Comparison of ENCODE assay signal across 9 cellular contexts in the genomic region with DNA sequence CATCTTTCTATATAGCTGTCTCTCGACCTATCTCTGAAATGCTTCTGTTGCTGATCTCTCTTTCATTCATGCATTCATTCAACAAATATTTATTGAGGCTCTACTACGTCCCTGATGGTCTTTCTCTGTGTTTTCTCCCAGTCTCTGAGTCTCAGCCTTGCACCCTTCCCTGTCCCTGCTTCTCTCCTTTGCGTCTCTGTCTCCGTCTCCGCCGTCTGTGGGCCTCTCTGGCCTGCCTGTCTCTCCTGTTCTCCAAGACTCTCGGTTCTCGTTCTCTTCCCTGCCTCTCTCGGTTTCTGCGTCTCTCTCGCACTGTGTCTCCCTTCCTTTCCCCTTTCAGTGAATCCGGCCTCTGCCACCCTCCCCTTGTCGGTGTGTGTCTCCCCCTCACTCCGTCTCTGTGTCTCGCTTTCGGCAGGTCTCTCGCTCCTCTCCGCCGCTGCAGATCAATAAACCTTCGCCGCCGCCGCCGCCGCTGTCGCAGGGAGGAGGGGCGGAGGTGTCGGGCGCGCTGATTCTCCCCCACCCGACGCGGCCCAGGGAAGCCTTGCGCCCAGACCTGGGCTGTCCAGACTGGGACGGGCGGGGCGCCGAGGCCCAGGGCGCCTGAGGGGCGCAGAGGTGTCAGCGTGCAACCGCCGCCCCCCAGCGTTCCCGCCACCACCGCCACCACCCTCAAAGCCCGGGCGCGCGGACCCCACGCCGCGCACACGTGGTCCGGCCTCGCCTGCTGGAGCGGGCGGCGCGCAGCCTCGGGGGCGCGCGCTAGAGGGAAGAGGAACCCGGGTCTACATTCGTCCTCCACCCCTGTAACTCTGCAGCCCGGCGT. TPM values are rescaled to one million over a fixed set of nuclear protein-coding genes. Genes with fewer than 3 reads are reported as not detected.
DNase-seq lines count a peak whose midpoint lies in the region; TF ChIP-seq lines count a peak whose summit lies in the region.
"Had no signal": no experiment of that assay in that cellular context is flagged by ENCODE, and none has a peak within 500 bp of the region (broad histone marks: within the 10 kb centered on the region; RNA-seq: fewer than 3 reads in every experiment).

No MANE protein-coding gene starts in this region.

- BruUV-seq in PC-9 (replicated peaks; lab: Mats Ljungman, UMichigan) = no TSS peak

- 2 to 5% (median 2%) methylated on average over 35 to 68 of the region's 68 CpGs for WGBS in spleen, 5 donors

- no peaks in the 10 kb centered on the region for H4K20me1 ChIP-seq in PC-9 (ENCODE audit: insufficient read depth)

- H3K4me1 ChIP-seq in PC-9 (replicated peaks; ENCODE audit: insufficient read depth) = peaks cover 69% of the 10 kb centered on the region
- H3K4me1 ChIP-seq in spleen = peaks cover 58 to 83% (median 75%) of the 10 kb centered on the region in 6 donors

- H3K27me3 ChIP-seq in PC-9 (ENCODE audit: insufficient read depth, low read depth) = peaks cover 35% of the 10 kb centered on the region
- peaks cover 24 to 66% (median 58%) of the 10 kb centered on the region in 7 donors for H3K27me3 ChIP-seq in spleen (replicated peaks in 1 of 7)

- no peak for TF ChIP-seq POLR2A in spleen (IDR thresholded peaks at IDR 0.05)

- peak; percentile 63 for DNase-seq in NCI-H82 (lab: John Stamatoyannopoulos, UW)
- no peak for DNase-seq in NCI-H82 treated with DMSO at 0.1 percent for 48 hours (lab: John Stamatoyannopoulos, UW; ENCODE audit: unreplicated experiment)
- peak in 1 of 2 experiments; percentile 30 for DNase-seq in PC-9
- DNase-seq in epithelial cell of prostate (ENCODE audit: low read depth, low spot score) = no peak
- DNase-seq in spleen = peak; percentile 78
- DNase-seq in NCI-H446 (lab: John Stamatoyannopoulos, UW) = no peak
- DNase-seq in hepatic stellate cell (ENCODE audit: low spot score) = no peak
- DNase-seq in posterior vena cava (ENCODE audit: low spot score) = no peak

- no peak overlapping the region for H2AFZ ChIP-seq in PC-9

- H3F3A ChIP-seq in PC-9 (ENCODE audit: insufficient read depth, low read depth) = peaks cover 41% of the 10 kb centered on the region; the same call in 1 of the 2 replicates

- POLR2A ChIA-PET in PC-9 (lab: Charles Lee; ENCODE audit: unreplicated experiment) = interaction anchor here (0.6 kb wide), 2 partner anchors 79 to 101 kb away, joined by 4 to 11 read pairs; a partner anchor contains a TSS

- CTCF ChIA-PET in PC-9 (lab: Charles Lee) = interaction anchor here (0.6 to 1.3 kb wide), 2 partner anchors 31 to 86 kb away, joined by 3 to 7 read pairs; a partner anchor contains a TSS

- H3K79me2 ChIP-seq in PC-9 (ENCODE audit: low read depth) = no peaks in the 10 kb centered on the region

- H3K9me3 ChIP-seq in PC-9 (ENCODE audit: insufficient read depth, low read depth) (no peaks in the 10 kb centered on the region), spleen (no peaks in the 10 kb centered on the region)

- H3K36me3 ChIP-seq in PC-9 (ENCODE audit: low read depth) (no peaks in the 10 kb centered on the region), spleen (no peaks in the 10 kb centered on the region)

- TF ChIP-seq CTCF in PC-9 (conservative IDR thresholded peaks at IDR 0.05) (no peak), spleen (IDR thresholded peaks at IDR 0.05 in 8 of 11, conservative IDR thresholded peaks at IDR 0.05 in 3 of 11) (no peak)

- intact Hi-C loops in PC-9 (cut with micrococcal nuclease; ENCODE audit: unreplicated experiment) = no loop called here
- intact Hi-C loops in spleen (cut with DNase I; ENCODE audit: low total_unique reads) = no loop called here
- intact Hi-C loops in posterior vena cava (cut with DNase I) = no loop called here

- H3K4me3 ChIP-seq in PC-9 = peak overlapping the region; percentile 63; the same call in 1 of the 2 replicates
- peak overlapping the region in 7 of 8 donors; percentile 7 to 68 (median 25) for H3K4me3 ChIP-seq in spleen

- no peaks in the 10 kb centered on the region for H3K9me2 ChIP-seq in PC-9 (ENCODE audit: insufficient read depth)

- peak overlapping the region; percentile 88 for H3K4me2 ChIP-seq in PC-9

- no peak overlapping the region for H3K27ac ChIP-seq in PC-9
- H3K27ac ChIP-seq in epithelial cell of prostate = peak overlapping the region; percentile 82
- no peak overlapping the region for H3K27ac ChIP-seq in spleen
- H3K27ac ChIP-seq: HL-60 had no signal

RNA-seq across cellular contexts. Expression of a gene that starts 3.0 kb away (rescaled TPM):
- 6.7 and 8.8 TPM in 2 replicates for total RNA-seq in PC-9 (2021)
- total RNA-seq in spleen = 1 to 10 TPM in 6 of 7 donors, not detected in 1; 1.6 to 4.3 (median 2.4) TPM
- 1 to 10 TPM; 1.4 to 2.0 (median 1.7) TPM for polyA plus RNA-seq in spleen
- 1 to 10 TPM; 2.0 TPM for total RNA-seq in posterior vena cava

RNA-seq across cellular contexts. Expression of a gene that starts 18.1 kb away (rescaled TPM):
- total RNA-seq in PC-9 (2021) = 14.0 and 17.3 TPM in 2 replicates
- 1 to 10 TPM; 4.6 to 7.7 (median 6.0) TPM for total RNA-seq in spleen
- 1 to 10 TPM; 7.3 to 9.5 (median 8.7) TPM for polyA plus RNA-seq in spleen
- total RNA-seq in posterior vena cava = 1 to 10 TPM; 2.0 to 2.6 TPM

RNA-seq across cellular contexts. Expression of a gene that starts 30.6 kb away (rescaled TPM):
- 187 and 195 TPM in 2 replicates for total RNA-seq in PC-9 (2021)
- 100 to 1,000 TPM in 2 of 7 donors, 10 to 100 TPM in 5; 70.8 to 205 (median 84.6) TPM for total RNA-seq in spleen
- 100 to 1,000 TPM in 2 of 3 donors, 10 to 100 TPM in 1; 76.4 to 313 (median 286) TPM for polyA plus RNA-seq in spleen
- total RNA-seq in posterior vena cava = 100 to 1,000 TPM; 146 to 178 TPM

RNA-seq across cellular contexts. Expression of a gene that starts 46.0 kb away (rescaled TPM):
- total RNA-seq in PC-9 (2021) = 30.6 and 35.7 TPM in 2 replicates
- total RNA-seq in spleen = 10 to 100 TPM in 5 of 7 donors, 1 to 10 TPM in 2; 8.0 to 19.4 (median 10.3) TPM
- polyA plus RNA-seq in spleen = 1 to 10 TPM; 3.7 to 8.0 (median 7.8) TPM
- 10 to 100 TPM; 12.6 to 13.2 TPM for total RNA-seq in posterior vena cava

RNA-seq across cellular contexts. Expression of a gene that starts 48.1 kb away (rescaled TPM):
- total RNA-seq in PC-9 (2021) (0.22 and 0.43 TPM in 2 replicates), spleen (not detected), posterior vena cava (not detected)
- polyA plus RNA-seq in spleen = not detected

Comparison
In these comparisons a context has a peak if more than half of its experiments do, and no peak if none do; other contexts are left out.
1. DNase-seq: peak in NCI-H82 (single experiment) and spleen (single experiment); none in NCI-H82 treated with DMSO at 0.1 percent for 48 hours (single experiment), epithelial cell of prostate (single experiment), NCI-H446 (0 of 2), hepatic stellate cell (single experiment) and posterior vena cava (single experiment).